Comparison of ENCODE assay signal across 8 cellular contexts in genomic region chr2:199462167-199462976, GRCh38. TPM values are rescaled to one million over a fixed set of nuclear protein-coding genes. Genes with fewer than 3 reads are reported as not detected.
DNase-seq lines count a peak whose midpoint lies in the region; ATAC-seq and TF ChIP-seq lines count a peak whose summit lies in the region.

No MANE protein-coding gene starts in this region.

- peaks cover 82% of the 10 kb centered on the region for H3K27me3 Mint-ChIP-seq in CD4-positive, alpha-beta T cell

- no peak for ATAC-seq in CD4-positive, alpha-beta T cell (ENCODE audit: poor library complexity)
- ATAC-seq in HG03460 (IDR thresholded peaks at IDR 0.05; ENCODE audit: unreplicated experiment) (no peak), HG03108 (IDR thresholded peaks at IDR 0.05; ENCODE audit: unreplicated experiment) (no peak)

- 1% methylated on average over 60 of the region's 60 CpGs for WGBS in ectodermal cell, 2 experiments
- WGBS in neuronal stem cell (ENCODE audit: extremely low coverage in 2 of 2, insufficient read length in 2 of 2, insufficient replicate concordance in 1 of 2), 2 donors = no CpG with 5 or more reads among the region's 60 CpGs

- no peak overlapping the region for H2BK5ac ChIP-seq in neuronal stem cell (ENCODE audit: low read length)

- no peak overlapping the region for H2BK12ac ChIP-seq in neuronal stem cell (ENCODE audit: low read length)

- no peak overlapping the region for H3K4ac ChIP-seq in neuronal stem cell (ENCODE audit: low read length)

- peaks cover 3% of the 10 kb centered on the region for H3K9me3 Mint-ChIP-seq in CD4-positive, alpha-beta T cell

- no peak overlapping the region for H3K14ac ChIP-seq in neuronal stem cell (ENCODE audit: low read length)

- H3K18ac ChIP-seq in neuronal stem cell (ENCODE audit: low read length) = peak overlapping the region; percentile 78

- no peaks in the 10 kb centered on the region for H3K79me1 ChIP-seq in neuronal stem cell (ENCODE audit: low read depth, low read length)

- POLR2A ChIA-PET in CD4-positive, alpha-beta T cell (lab: Charles Lee) = no interaction called here

- no peak overlapping the region for H3K9ac ChIP-seq in neuronal stem cell (ENCODE audit: low read depth, low read length, poor library complexity)

- no peak overlapping the region for H4K8ac ChIP-seq in neuronal stem cell (ENCODE audit: low read depth, low read length)

- H3K27ac Mint-ChIP-seq in CD4-positive, alpha-beta T cell = no peak overlapping the region

- H3K36me3 ChIP-seq in ectodermal cell (ENCODE audit: control insufficient read depth, insufficient read depth, low read length) (no peaks in the 10 kb centered on the region), neuronal stem cell (replicated peaks in 1 of 2; ENCODE audit: control insufficient read depth in 2 of 2, insufficient read depth in 2 of 2, low read length in 2 of 2) (no peaks in the 10 kb centered on the region)

- H3K4me2 ChIP-seq in neuronal stem cell (ENCODE audit: insufficient read depth, low read length, poor library complexity, severe bottlenecking) = peak overlapping the region; percentile 69

- H3K9me3 ChIP-seq in CD4-positive, alpha-beta T cell (ENCODE audit: control insufficient read depth, low read length) = peaks cover 28% of the 10 kb centered on the region
- H3K9me3 ChIP-seq in ectodermal cell (ENCODE audit: control insufficient read depth, low read length) (no peaks in the 10 kb centered on the region), neuronal stem cell (replicated peaks in 1 of 2; ENCODE audit: control insufficient read depth in 2 of 2, insufficient read depth in 1 of 2, low read depth in 1 of 2, low read length in 2 of 2) (peaks cover 2 to 8% of the 10 kb centered on the region in 2 donors)

- DNase-seq in CD4-positive, alpha-beta T cell = no peak
- peak; percentile 9 for DNase-seq in NB4 (ENCODE audit: low read depth)
- peak; percentile 32 for DNase-seq in neuronal stem cell (ENCODE audit: low spot score)
- no peak for DNase-seq in NCI-H2081 treated with DMSO at 0.1 percent for 48 hours (lab: John Stamatoyannopoulos, UW)
- no peak for DNase-seq in effector CD4-positive, alpha-beta T cell

- TF ChIP-seq CTCF in CD4-positive, alpha-beta T cell (IDR thresholded peaks at IDR 0.05) = no peak
- no peak for TF ChIP-seq CTCF in NB4 (IDR thresholded peaks at IDR 0.05; ENCODE audit: low read depth, low read length)

- no peak overlapping the region for H2AK5ac ChIP-seq in neuronal stem cell (ENCODE audit: low read depth, low read length)

- no peak overlapping the region for H2AFZ ChIP-seq in neuronal stem cell (ENCODE audit: low read length)

- H3K4me3 ChIP-seq in NB4 (ENCODE audit: low read depth, low read length) (no peak overlapping the region), ectodermal cell (ENCODE audit: insufficient read depth, low read depth, low read length) (peak overlapping the region; percentile 22), neuronal stem cell (ENCODE audit: low read length in 2 of 2) (peak overlapping the region; percentile 38 to 57)

- peaks cover 13% of the 10 kb centered on the region for H3K36me3 Mint-ChIP-seq in CD4-positive, alpha-beta T cell (ENCODE audit: low read depth)

- CTCF ChIA-PET in CD4-positive, alpha-beta T cell (lab: Charles Lee) = no interaction called here

- no peak for TF ChIP-seq POLR2A in NB4 (IDR thresholded peaks at IDR 0.05; ENCODE audit: extremely low read depth, insufficient read length)

- peaks cover 25% of the 10 kb centered on the region for H3K4me1 Mint-ChIP-seq in CD4-positive, alpha-beta T cell (ENCODE audit: low read depth)

- peaks cover 13% of the 10 kb centered on the region for H3K4me1 ChIP-seq in ectodermal cell (ENCODE audit: control insufficient read depth, insufficient read depth, low read length)
- H3K4me1 ChIP-seq in neuronal stem cell (ENCODE audit: control insufficient read depth in 2 of 2, insufficient read depth in 1 of 2, low read depth in 1 of 2, low read length in 2 of 2) = peaks cover 0 to 8% of the 10 kb centered on the region in 2 donors

- no peak overlapping the region for H3K27ac ChIP-seq in CD4-positive, alpha-beta T cell (ENCODE audit: low read depth, low read length)
- H3K27ac ChIP-seq in ectodermal cell (ENCODE audit: insufficient read depth, low read depth, low read length, poor library complexity, severe bottlenecking) (no peak overlapping the region), neuronal stem cell (replicated peaks; ENCODE audit: low read length) (no peak overlapping the region)

- peak overlapping the region; percentile 38 for H3K4me3 Mint-ChIP-seq in CD4-positive, alpha-beta T cell

- H3K23ac ChIP-seq in neuronal stem cell (ENCODE audit: low read depth, low read length, poor library complexity) = no peak overlapping the region

- intact Hi-C loops in CD4-positive, alpha-beta T cell (cut with DNase I, micrococcal nuclease) = loop anchor here in 1 of 2 experiments (10.0 kb wide), 2 partner anchors 1668 to 1758 kb away; partner anchors contain the start of gene MARS2

- peaks cover 81% of the 10 kb centered on the region for H3K27me3 ChIP-seq in CD4-positive, alpha-beta T cell (ENCODE audit: control insufficient read depth, insufficient read depth, low read length)
- H3K27me3 ChIP-seq in ectodermal cell (ENCODE audit: control insufficient read depth, insufficient read depth, low read length, poor library complexity, severe bottlenecking) = peaks cover 92% of the 10 kb centered on the region
- H3K27me3 ChIP-seq in neuronal stem cell (ENCODE audit: control insufficient read depth in 3 of 3, insufficient read depth in 3 of 3, low read depth in 1 of 3, low read length in 3 of 3) = peaks cover 41 to 69% (median 53%) of the 10 kb centered on the region in 3 experiments

- H4K91ac ChIP-seq in neuronal stem cell (ENCODE audit: low read depth, low read length, poor library complexity) = no peak overlapping the region

- H2BK15ac ChIP-seq in neuronal stem cell (ENCODE audit: low read length) = no peak overlapping the region

- H2BK120ac ChIP-seq in neuronal stem cell (ENCODE audit: low read depth, low read length) = no peak overlapping the region

RNA-seq across cellular contexts. Expression of gene SATB2, which starts 4.6 kb away (rescaled TPM):
- not detected for total RNA-seq in CD4-positive, alpha-beta T cell
- polyA plus RNA-seq in ectodermal cell (2013, experiment 1 of 4) = 6.3 TPM
- 5.6 TPM for polyA plus RNA-seq in ectodermal cell (2013, experiment 2 of 4)
- polyA plus RNA-seq in ectodermal cell (2013, experiment 3 of 4) = 4.8 TPM
- 5.8 TPM for polyA plus RNA-seq in ectodermal cell (2013, experiment 4 of 4)
- polyA plus RNA-seq in neuronal stem cell (2013, experiment 1 of 2) = 3.7 TPM
- 3.7 TPM for polyA plus RNA-seq in neuronal stem cell (2013, experiment 2 of 2)

Comparison
In these comparisons a context has a peak if more than half of its experiments do, and no peak if none do; other contexts are left out.
1. DNase-seq: peak in NB4 (single experiment) and neuronal stem cell (single experiment); none in CD4-positive, alpha-beta T cell (0 of 10), NCI-H2081 treated with DMSO at 0.1 percent for 48 hours (single experiment) and effector CD4-positive, alpha-beta T cell (single experiment).